In genomic region chr18:35392375-35392774, GRCh38 we compare ENCODE assay signal across 8 cellular contexts.
"Had no signal": no experiment of that assay in that cellular context is flagged by ENCODE, and none has a peak within 500 bp of the region (broad histone marks: within the 10 kb centered on the region; RNA-seq: fewer than 3 reads in every experiment).

No MANE protein-coding gene starts in this region.

- DNase-seq: GDM1, GF-D8 had no signal

- FAIRE-seq: G401.6, GM12878, GM12891, GM12892, GM18507, GM19239 had no signal

- H3K4me3 ChIP-seq: GM12878 had no signal

- ATAC-seq: GM12878 had no signal
